In the genomic region with DNA sequence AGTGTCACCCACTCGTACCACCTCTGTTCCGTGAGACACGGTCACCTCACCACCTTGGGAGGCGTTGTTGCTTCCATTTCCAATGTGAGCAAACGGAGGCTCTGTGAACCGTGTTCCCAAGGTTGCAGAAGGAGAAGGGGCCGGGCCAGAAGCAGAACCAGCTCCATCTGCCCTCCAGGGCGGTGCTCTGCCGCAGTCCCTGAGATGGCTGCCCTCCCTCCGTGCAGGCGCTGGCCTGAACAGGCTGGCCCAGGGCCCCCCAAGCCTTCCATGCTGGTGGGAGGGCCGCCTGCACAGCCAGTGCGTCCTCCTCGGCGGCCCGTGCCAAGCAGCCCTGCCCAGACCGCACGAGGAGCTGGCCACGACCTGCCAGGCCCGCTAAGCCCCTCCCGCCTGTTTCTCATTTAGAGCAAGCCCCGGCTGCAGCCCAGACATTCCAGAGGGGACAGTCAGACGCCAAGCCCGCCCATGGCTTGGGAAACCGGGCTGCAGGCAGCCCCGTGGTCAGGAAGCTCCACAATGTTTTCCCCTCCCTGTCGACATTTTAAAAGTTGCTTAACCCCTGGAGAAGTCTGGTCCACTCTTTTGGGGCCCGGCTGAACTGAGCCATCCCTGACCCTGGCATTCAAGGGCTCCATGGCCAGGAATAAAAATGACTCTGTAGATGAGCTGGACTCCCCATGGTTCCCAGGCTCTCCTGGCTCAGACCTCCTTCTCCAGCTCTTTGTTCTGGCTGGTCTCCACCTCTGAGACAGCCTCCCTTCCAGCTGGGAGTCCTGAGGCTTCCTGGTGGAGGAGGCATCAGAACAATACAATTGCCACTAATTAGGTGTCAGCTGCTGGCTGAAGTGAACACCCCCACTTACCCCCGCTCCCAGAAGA, we compare ENCODE assay signal across 8 cellular contexts.
A peak's percentile ranks its signal among the peaks of the same experiment; 100 is the strongest.
DNase-seq lines count a peak whose midpoint lies in the region; ATAC-seq and TF ChIP-seq lines count a peak whose summit lies in the region.

No MANE protein-coding gene starts in this region.

- DNase-seq in Caki2 (ENCODE audit: low read depth) (peak; percentile 67), SJSA1 (ENCODE audit: low read depth in 1 of 2, low spot score in 2 of 2) (peak; percentile 94 to 96), head of caudate nucleus (peak in 30 of 42 donors; percentile 14 to 82 (median 46)), osteocyte (ENCODE audit: extremely low spot score, unreplicated experiment) (peak; percentile 93)

- ATAC-seq in GM18873 (IDR thresholded peaks at IDR 0.05; ENCODE audit: low FRiP score, unreplicated experiment), result no peak
- no peak for ATAC-seq in GM18519 (IDR thresholded peaks at IDR 0.05; ENCODE audit: low FRiP score, unreplicated experiment)
- no peak for ATAC-seq in HG02763 (IDR thresholded peaks at IDR 0.05; ENCODE audit: unreplicated experiment)
- ATAC-seq in GM18505 (IDR thresholded peaks at IDR 0.05; ENCODE audit: unreplicated experiment), result no peak

- H3K4me3 Mint-ChIP-seq in osteocyte (ENCODE audit: unreplicated experiment), result no peak overlapping the region

- no peaks in the 10 kb centered on the region for H3K9me3 ChIP-seq in SJSA1 (replicated peaks)

- peak overlapping the region; percentile 88 for H3K27ac Mint-ChIP-seq in osteocyte (ENCODE audit: unreplicated experiment)

- peaks cover 2% of the 10 kb centered on the region for H3K27me3 Mint-ChIP-seq in osteocyte (ENCODE audit: unreplicated experiment)

- TF ChIP-seq CTCF in osteocyte (IDR thresholded peaks at IDR 0.05), result peak; percentile 3

- H3K36me3 Mint-ChIP-seq in osteocyte (ENCODE audit: unreplicated experiment), result no peaks in the 10 kb centered on the region

- peak overlapping the region; percentile 93 for H3K27ac ChIP-seq in SJSA1

- H3K4me1 Mint-ChIP-seq in osteocyte (ENCODE audit: unreplicated experiment), result peaks cover 25% of the 10 kb centered on the region

- no peaks in the 10 kb centered on the region for H3K36me3 ChIP-seq in SJSA1

- intact Hi-C loops in head of caudate nucleus (cut with DNase I), result no loop called here

- no peak overlapping the region for H3K4me3 ChIP-seq in SJSA1

- H3K9me3 Mint-ChIP-seq in osteocyte (ENCODE audit: unreplicated experiment), result no peaks in the 10 kb centered on the region

- H3K27me3 ChIP-seq in SJSA1 (replicated peaks), result no peaks in the 10 kb centered on the region

- in situ Hi-C loops in Caki2 (cut with HindIII; ENCODE audit: low pct_unique_long_range_greater_than_20kb, low sequenced_read_pairs), result no loop called here

- TF ChIP-seq POLR2A in GM18505 (IDR thresholded peaks at IDR 0.05; ENCODE audit: borderline replicate concordance, extremely low read depth, insufficient read depth, insufficient read length), result no peak

- peaks cover 43% of the 10 kb centered on the region for H3K4me1 ChIP-seq in SJSA1 (replicated peaks)
